In genomic region chr22:26679003-26679629, GRCh38 we compare ENCODE assay signal across 8 cellular contexts. TPM values are rescaled to one million over a fixed set of nuclear protein-coding genes. Genes with fewer than 3 reads are reported as not detected.
A peak's percentile ranks its signal among the peaks of the same experiment; 100 is the strongest.
DNase-seq lines count a peak whose midpoint lies in the region; ATAC-seq and TF ChIP-seq lines count a peak whose summit lies in the region.

No MANE protein-coding gene starts in this region.

- intact Hi-C loops in ovary (cut with DNase I): no loop called here
- intact Hi-C loops in vagina (cut with DNase I): loop anchor here (10.0 kb wide), 1 partner anchor 1126 kb away; the partner anchor contains the start of gene MN1

- 28 to 77% methylated on average over 4 to 6 of the region's 9 CpGs for WGBS in gastroesophageal sphincter (ENCODE audit: low coverage in 1 of 2), 2 donors
- 46 to 50% (median 49%) methylated on average over 9 of the region's 9 CpGs for WGBS in ovary, 3 donors

- TF ChIP-seq CTCF in gastroesophageal sphincter (IDR thresholded peaks at IDR 0.05) (peak; percentile 81 to 91 (median 85)), ovary (IDR thresholded peaks at IDR 0.05) (peak; percentile 55 to 77 (median 65)), vagina (IDR thresholded peaks at IDR 0.05) (peak; percentile 63 to 84 (median 75))

- H3K4me1 ChIP-seq in SJSA1 (replicated peaks) (peaks cover 37% of the 10 kb centered on the region), gastroesophageal sphincter (peaks cover 0 to 34% (median 3%) of the 10 kb centered on the region in 3 donors), ovary (ENCODE audit: insufficient read depth) (peaks cover 5% of the 10 kb centered on the region), vagina (peaks cover 15% of the 10 kb centered on the region)

- H3K27me3 ChIP-seq in SJSA1 (replicated peaks) (no peaks in the 10 kb centered on the region), gastroesophageal sphincter (no peaks in the 10 kb centered on the region), ovary (no peaks in the 10 kb centered on the region), vagina (no peaks in the 10 kb centered on the region)

- in situ Hi-C loops in KBM-7 (cut with MboI; ENCODE audit: low pct_unique_long_range_greater_than_20kb, low sequenced_read_pairs): no loop called here

- H3K36me3 ChIP-seq in SJSA1 (peaks cover 14% of the 10 kb centered on the region), gastroesophageal sphincter (peaks cover 0 to 36% of the 10 kb centered on the region in 2 donors), ovary (no peaks in the 10 kb centered on the region), vagina (peaks cover 0 to 15% of the 10 kb centered on the region in 2 donors)

- H3K27ac ChIP-seq in SJSA1 (no peak overlapping the region), gastroesophageal sphincter (no peak overlapping the region), ovary (no peak overlapping the region), vagina (no peak overlapping the region)

- H3K9me3 ChIP-seq in SJSA1 (replicated peaks): peaks cover 5% of the 10 kb centered on the region
- no peaks in the 10 kb centered on the region for H3K9me3 ChIP-seq in gastroesophageal sphincter
- H3K9me3 ChIP-seq in ovary: no peaks in the 10 kb centered on the region
- no peaks in the 10 kb centered on the region for H3K9me3 ChIP-seq in vagina

- DNase-seq in EH (ENCODE audit: low read depth): peak; percentile 83
- DNase-seq in KBM-7: peak; percentile 88
- DNase-seq in SJSA1 (ENCODE audit: low read depth in 1 of 2, low spot score in 2 of 2): peak; percentile 75 to 80
- peak; percentile 51 for DNase-seq in activated gamma-delta T cell treated with anti-CD3 and anti-CD28 coated beads, Interleukin-2, amount 50 U/mL, for 16 hours (ENCODE audit: low read depth)
- DNase-seq in ovary: peak; percentile 51 to 84 (median 79)
- DNase-seq in vagina (ENCODE audit: extremely low spot score in 2 of 2): no peak

- H3K4me3 ChIP-seq in SJSA1 (no peak overlapping the region), gastroesophageal sphincter (no peak overlapping the region), ovary (no peak overlapping the region), vagina (no peak overlapping the region)

- TF ChIP-seq EP300 in gastroesophageal sphincter (IDR thresholded peaks at IDR 0.05) (no peak), ovary (IDR thresholded peaks at IDR 0.05) (no peak)

- TF ChIP-seq POLR2A in gastroesophageal sphincter (IDR thresholded peaks at IDR 0.05) (no peak), ovary (IDR thresholded peaks at IDR 0.05) (no peak), vagina (IDR thresholded peaks at IDR 0.05) (no peak)

- peak; percentile 75 for ATAC-seq in gastroesophageal sphincter
- ATAC-seq in HG02571 (IDR thresholded peaks at IDR 0.05; ENCODE audit: unreplicated experiment): no peak

RNA-seq across cellular contexts. Expression of gene MIAT, which starts 21.7 kb away (rescaled TPM):
- total RNA-seq in SJSA1 (2014; rRNA removed; shearing (Covaris generic)): under 0.01 and 0.11 TPM in 2 replicates
- 1 to 10 TPM in 1 of 4 donors, under 1 TPM in 3; 0.05 to 1.1 (median 0.41) TPM for total RNA-seq in gastroesophageal sphincter
- total RNA-seq in ovary: under 1 TPM; 0.34 to 0.85 (median 0.56) TPM
- under 1 TPM; 0.15 to 0.97 TPM for polyA plus RNA-seq in ovary
- total RNA-seq in vagina: 2.7 TPM

RNA-seq across cellular contexts. Expression of gene CRYBA4, which starts 57.4 kb away (rescaled TPM):
- not detected in 2 replicates for total RNA-seq in SJSA1 (2014; rRNA removed; shearing (Covaris generic))
- not detected for total RNA-seq in gastroesophageal sphincter
- total RNA-seq in ovary: under 1 TPM in 1 of 7 donors, not detected in 6; 0.59 TPM
- not detected for polyA plus RNA-seq in ovary
- total RNA-seq in vagina: not detected

Comparison
In these comparisons a context has a peak if more than half of its experiments do, and no peak if none do; other contexts are left out.
1. DNase-seq: peak in EH (single experiment), KBM-7 (single experiment), SJSA1 (2 of 2), activated gamma-delta T cell treated with anti-CD3 and anti-CD28 coated beads, Interleukin-2, amount 50 U/mL, for 16 hours (single experiment) and ovary (5 of 5); none in vagina (0 of 2).
2. Peak in every context shown above with its lines, with median percentiles within 50 percentile points of each other: CTCF ChIP-seq.